ENCODE assay signal across 8 cellular contexts in the genomic region with DNA sequence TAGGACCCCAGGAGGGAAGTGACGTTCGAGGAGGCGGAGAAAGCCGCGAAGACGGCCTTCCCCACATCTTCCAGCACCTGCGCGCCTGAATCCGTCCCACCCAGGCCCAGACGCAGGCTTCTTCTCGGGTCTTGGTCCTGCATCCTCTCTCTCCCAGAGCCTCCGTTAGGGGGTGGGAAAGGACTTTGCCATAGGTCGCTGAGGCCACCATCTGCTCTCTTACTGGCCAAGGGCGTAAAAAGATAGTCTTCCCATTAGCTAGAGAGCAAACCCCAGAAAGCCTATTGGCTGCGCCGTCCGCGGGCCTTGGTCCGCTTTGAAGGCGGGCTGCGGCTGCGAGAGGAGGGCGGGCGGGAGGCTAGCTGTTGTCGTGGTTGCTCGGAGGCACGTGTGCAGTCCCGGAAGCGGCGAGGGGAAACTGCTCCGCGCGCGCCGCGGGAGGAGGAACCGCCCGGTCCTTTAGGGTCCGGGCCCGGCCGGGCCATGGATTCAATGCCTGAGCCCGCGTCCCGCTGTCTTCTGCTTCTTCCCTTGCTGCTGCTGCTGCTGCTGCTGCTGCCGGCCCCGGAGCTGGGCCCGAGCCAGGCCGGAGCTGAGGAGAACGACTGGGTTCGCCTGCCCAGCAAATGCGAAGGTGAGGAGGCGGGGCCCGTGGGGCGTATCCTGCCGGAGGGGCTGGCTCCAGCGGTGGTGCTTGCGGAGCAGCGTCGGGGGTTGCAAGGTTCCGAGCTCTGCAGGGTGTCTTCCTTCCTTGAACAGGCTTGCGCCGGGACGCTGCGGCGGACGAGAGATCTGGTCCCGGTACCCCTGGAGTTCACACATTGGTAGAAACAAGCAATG. TPM values are rescaled to one million over a fixed set of nuclear protein-coding genes. Genes with fewer than 3 reads are reported as not detected.
DNase-seq lines count a peak whose midpoint lies in the region; ATAC-seq and TF ChIP-seq lines count a peak whose summit lies in the region.

A gene (plus strand): TSS at position 393 of the 840 bp plus-strand sequence. CDS start 91 bp downstream, at position 484.

- H3K36me3 ChIP-seq in osteoblast (ENCODE audit: insufficient read depth, low read length) (peaks cover 2% of the 10 kb centered on the region), thoracic aorta (peaks cover 3% of the 10 kb centered on the region)

- H3K4me1 ChIP-seq in osteoblast (ENCODE audit: insufficient read depth, low read length) (peaks cover 12% of the 10 kb centered on the region), thoracic aorta (ENCODE audit: control insufficient read depth in 1 of 2, low read depth in 2 of 2) (peaks cover 15 to 39% of the 10 kb centered on the region in 2 donors)

- peak within 1 kb of the TSS; percentile 88 for H3K4me3 ChIP-seq in osteoblast (ENCODE audit: insufficient read depth, low read length)
- H3K4me3 ChIP-seq in thoracic aorta, result peak within 1 kb of the TSS; percentile 93

- no peaks in the 10 kb centered on the region for H3K27me3 Mint-ChIP-seq in activated naive CD8-positive, alpha-beta T cell

- no peaks in the 10 kb centered on the region for H3K27me3 ChIP-seq in osteoblast (ENCODE audit: insufficient read depth, low read length)
- no peaks in the 10 kb centered on the region for H3K27me3 ChIP-seq in thoracic aorta (replicated peaks; ENCODE audit: insufficient read depth)

- peak within 1 kb of the TSS; percentile 91 for H3K4me2 ChIP-seq in osteoblast (ENCODE audit: insufficient read depth, low read length)

- no peaks in the 10 kb centered on the region for H3K9me3 Mint-ChIP-seq in activated naive CD8-positive, alpha-beta T cell (ENCODE audit: low read depth)

- no peaks in the 10 kb centered on the region for H3K9me3 ChIP-seq in osteoblast (ENCODE audit: low read depth, low read length)
- H3K9me3 ChIP-seq in thoracic aorta, result no peaks in the 10 kb centered on the region

- H3K4me3 Mint-ChIP-seq in activated naive CD8-positive, alpha-beta T cell, result peak within 1 kb of the TSS; percentile 95

- peak within 1 kb of the TSS; percentile 98 for H3K27ac Mint-ChIP-seq in activated naive CD8-positive, alpha-beta T cell

- peak within 1 kb of the TSS; percentile 94 for H2AFZ ChIP-seq in osteoblast (ENCODE audit: low read length)

- peak; percentile 75 for ATAC-seq in HG02623 (IDR thresholded peaks at IDR 0.05; ENCODE audit: unreplicated experiment)
- ATAC-seq in thoracic aorta (ENCODE audit: insufficient number of reproducible peaks, low FRiP score, low read depth), result peak; percentile 79

- POLR2A ChIA-PET in GM10248 (lab: Yijun Ruan, JAX), result interaction anchor here (0.5 to 2.6 kb wide), 10 partner anchors 9 to 503 kb away, joined by 3 to 11 read pairs (median 4); a partner anchor contains a TSS

- H3K4me1 Mint-ChIP-seq in activated naive CD8-positive, alpha-beta T cell (ENCODE audit: low read depth), result peaks cover 40% of the 10 kb centered on the region

- H3K36me3 Mint-ChIP-seq in activated naive CD8-positive, alpha-beta T cell, result peaks cover 7% of the 10 kb centered on the region

- peaks cover 39% of the 10 kb centered on the region for H3K79me2 ChIP-seq in osteoblast (ENCODE audit: insufficient read depth, low read length)

- CTCF ChIA-PET in GM10248 (lab: Yijun Ruan, JAX), result interaction anchor here (0.7 to 3.8 kb wide), 7 partner anchors 15 to 215 kb away, joined by 3 to 17 read pairs (median 4); no protein-coding TSS in a partner anchor

- peaks cover 3% of the 10 kb centered on the region for H4K20me1 ChIP-seq in osteoblast (ENCODE audit: insufficient read depth, low read length)

- peak within 1 kb of the TSS; percentile 91 for H3K27ac ChIP-seq in osteoblast (ENCODE audit: low read depth, low read length)
- peak within 1 kb of the TSS; percentile 86 to 93 for H3K27ac ChIP-seq in thoracic aorta

- DNase-seq in GM10248 (ENCODE audit: extremely low spot score), result peak; percentile 90
- peak; percentile 99 for DNase-seq in NCI-H1105 (lab: John Stamatoyannopoulos, UW)
- peak; percentile 98 for DNase-seq in SKM-1 treated with dmso at 0.1 percent for 144 hours (lab: John Stamatoyannopoulos, UW; ENCODE audit: unreplicated experiment)
- peak; percentile 99 for DNase-seq in glomerular visceral epithelial cell (ENCODE audit: extremely low spot score)
- DNase-seq in osteoblast (ENCODE audit: insufficient read length, low spot score, missing footprints), result peak; percentile 99
- peak; percentile 83 for DNase-seq in thoracic aorta (ENCODE audit: low spot score)

- no peak for TF ChIP-seq CTCF in GM10248 (IDR thresholded peaks at IDR 0.05; ENCODE audit: control extremely low read depth, extremely low read depth, low read depth, missing control alignments)
- no peak for TF ChIP-seq CTCF in osteoblast (IDR thresholded peaks at IDR 0.05; ENCODE audit: extremely low read depth, low read depth, low read length)
- no peak for TF ChIP-seq CTCF in thoracic aorta (IDR thresholded peaks at IDR 0.05)

RNA-seq across cellular contexts. Expression of the gene that starts here (rescaled TPM):
- total RNA-seq in osteoblast (33.3 TPM in 2 replicates), thoracic aorta (10 to 100 TPM; 33.7 to 40.3 TPM)

Comparison
In these comparisons a context has a peak if more than half of its experiments do, and no peak if none do; other contexts are left out.
1. Peak in every context shown above with its lines: DNase-seq, ATAC-seq, H3K4me3 ChIP-seq and H3K27ac ChIP-seq.